In genomic region chr16:11183035-11183812, GRCh38 we compare ENCODE assay signal across 12 cellular contexts.
DNase-seq lines count a peak whose midpoint lies in the region; ATAC-seq and TF ChIP-seq lines count a peak whose summit lies in the region.
"Had no signal": no experiment of that assay in that cellular context is flagged by ENCODE, and none has a peak within 500 bp of the region (broad histone marks: within the 10 kb centered on the region; RNA-seq: fewer than 3 reads in every experiment).

No MANE protein-coding gene starts in this region.

- peak overlapping the region; percentile 92 for H3K27ac Mint-ChIP-seq in activated T-cell treated with anti-CD3 and anti-CD28 coated beads, Interleukin-2, amount 50 U/mL, for 24 hours
- H3K27ac Mint-ChIP-seq in T-helper 17 cell: peak overlapping the region; percentile 45
- peak overlapping the region; percentile 92 for H3K27ac Mint-ChIP-seq in stimulated activated naive CD8-positive, alpha-beta T cell treated with anti-CD3 and anti-CD28 coated beads, Interleukin-15, Interleukin-2, amounts not matched to agents 100 ng/mL and 50 ng/mL, for 24 hours
- H3K27ac Mint-ChIP-seq: activated naive CD4-positive, alpha-beta T cell treated with anti-CD3 and anti-CD28 coated beads, Interleukin-2, amount 10 ng/mL, durations not matched to agents 7 days and 5 days had no signal

- peaks cover 0 to 39% (median 0%) of the 10 kb centered on the region in 12 donors for H3K4me1 ChIP-seq in heart left ventricle

- no peaks in the 10 kb centered on the region for H3K27me3 ChIP-seq in heart left ventricle

- 84 to 91% (median 89%) methylated on average over 13 to 25 of the region's 25 CpGs for WGBS in heart left ventricle, 4 donors

- H3K36me3 Mint-ChIP-seq in activated T-cell treated with anti-CD3 and anti-CD28 coated beads, Interleukin-2, amount 50 U/mL, for 24 hours (ENCODE audit: low read depth): peaks cover 34% of the 10 kb centered on the region
- H3K36me3 Mint-ChIP-seq in T-helper 17 cell (ENCODE audit: low read depth): peaks cover 3% of the 10 kb centered on the region
- H3K36me3 Mint-ChIP-seq in stimulated activated naive CD8-positive, alpha-beta T cell treated with anti-CD3 and anti-CD28 coated beads, Interleukin-15, Interleukin-2, amounts not matched to agents 100 ng/mL and 50 ng/mL, for 24 hours (ENCODE audit: low read depth): peaks cover 26% of the 10 kb centered on the region

- H3K27me3 Mint-ChIP-seq in activated T-cell treated with anti-CD3 and anti-CD28 coated beads, Interleukin-2, amount 50 U/mL, for 24 hours: no peaks in the 10 kb centered on the region
- H3K27me3 Mint-ChIP-seq in T-helper 17 cell: no peaks in the 10 kb centered on the region
- no peaks in the 10 kb centered on the region for H3K27me3 Mint-ChIP-seq in stimulated activated naive CD8-positive, alpha-beta T cell treated with anti-CD3 and anti-CD28 coated beads, Interleukin-15, Interleukin-2, amounts not matched to agents 100 ng/mL and 50 ng/mL, for 24 hours
- H3K27me3 Mint-ChIP-seq: activated naive CD4-positive, alpha-beta T cell treated with anti-CD3 and anti-CD28 coated beads, Interleukin-2, amount 10 ng/mL, durations not matched to agents 7 days and 5 days; effector memory CD8-positive, alpha-beta T cell had no signal

- H3K4me3 Mint-ChIP-seq in activated T-cell treated with anti-CD3 and anti-CD28 coated beads, Interleukin-2, amount 50 U/mL, for 24 hours: no peak overlapping the region
- no peak overlapping the region for H3K4me3 Mint-ChIP-seq in T-helper 17 cell
- H3K4me3 Mint-ChIP-seq in stimulated activated naive CD8-positive, alpha-beta T cell treated with anti-CD3 and anti-CD28 coated beads, Interleukin-15, Interleukin-2, amounts not matched to agents 100 ng/mL and 50 ng/mL, for 24 hours: no peak overlapping the region
- H3K4me3 Mint-ChIP-seq: activated naive CD4-positive, alpha-beta T cell treated with anti-CD3 and anti-CD28 coated beads, Interleukin-2, amount 10 ng/mL, durations not matched to agents 7 days and 5 days; effector memory CD8-positive, alpha-beta T cell had no signal

- peaks cover 64% of the 10 kb centered on the region for H3K4me1 Mint-ChIP-seq in activated T-cell treated with anti-CD3 and anti-CD28 coated beads, Interleukin-2, amount 50 U/mL, for 24 hours (ENCODE audit: low read depth)
- H3K4me1 Mint-ChIP-seq in T-helper 17 cell: peaks cover 11% of the 10 kb centered on the region
- peaks cover 63% of the 10 kb centered on the region for H3K4me1 Mint-ChIP-seq in stimulated activated naive CD8-positive, alpha-beta T cell treated with anti-CD3 and anti-CD28 coated beads, Interleukin-15, Interleukin-2, amounts not matched to agents 100 ng/mL and 50 ng/mL, for 24 hours (ENCODE audit: low read depth)

- H3K27ac ChIP-seq in heart left ventricle: no peak overlapping the region

- no peaks in the 10 kb centered on the region for H3K9me3 Mint-ChIP-seq in activated T-cell treated with anti-CD3 and anti-CD28 coated beads, Interleukin-2, amount 50 U/mL, for 24 hours
- H3K9me3 Mint-ChIP-seq in stimulated activated naive CD8-positive, alpha-beta T cell treated with anti-CD3 and anti-CD28 coated beads, Interleukin-15, Interleukin-2, amounts not matched to agents 100 ng/mL and 50 ng/mL, for 24 hours: no peaks in the 10 kb centered on the region
- H3K9me3 Mint-ChIP-seq: activated naive CD4-positive, alpha-beta T cell treated with anti-CD3 and anti-CD28 coated beads, Interleukin-2, amount 10 ng/mL, durations not matched to agents 7 days and 5 days; effector memory CD8-positive, alpha-beta T cell had no signal

- peaks cover 0 to 31% (median 15%) of the 10 kb centered on the region in 9 donors for H3K36me3 ChIP-seq in heart left ventricle

- no peak overlapping the region for H3K4me3 ChIP-seq in heart left ventricle

- TF ChIP-seq CTCF in heart left ventricle (IDR thresholded peaks at IDR 0.05): no peak

- intact Hi-C loops in heart left ventricle (cut with DNase I): no loop called here

- ATAC-seq in HG02623 (IDR thresholded peaks at IDR 0.05; ENCODE audit: unreplicated experiment) (peak; percentile 42), T-helper 17 cell (peak; percentile 36), heart left ventricle (no peak)
- ATAC-seq: effector memory CD8-positive, alpha-beta T cell had no signal

- DNase-seq in activated T-cell treated with anti-CD3 and anti-CD28 coated beads, Interleukin-2, amount 50 U/mL, for 24 hours: no peak
- DNase-seq in activated T-cell treated with anti-CD3 and anti-CD28 coated beads, Interleukin-2, amount 50 U/mL, for 48 hours: no peak
- DNase-seq in T-helper 17 cell (no peak), NCI-H1436 treated with DMSO at 0.1 percent for 48 hours (lab: John Stamatoyannopoulos, UW) (no peak), heart left ventricle (no peak), T1000 (lab: John Stamatoyannopoulos, UW) (no peak)
- DNase-seq: activated naive CD4-positive, alpha-beta T cell treated with anti-CD3 and anti-CD28 coated beads, Interleukin-2, amount 10 ng/mL, durations not matched to agents 7 days and 5 days; effector memory CD8-positive, alpha-beta T cell; NCI-H2171 treated with DMSO at 0.1 percent for 48 hours; occipital lobe had no signal

- H3K9me3 ChIP-seq in T-helper 17 cell (ENCODE audit: control insufficient read depth, low read length, poor library complexity, severe bottlenecking): no peaks in the 10 kb centered on the region
- no peaks in the 10 kb centered on the region for H3K9me3 ChIP-seq in heart left ventricle

- TF ChIP-seq POLR2A in heart left ventricle (IDR thresholded peaks at IDR 0.05): no peak

Comparison
In these comparisons a context has a peak if more than half of its experiments do, and no peak if none do; other contexts are left out.
1. ATAC-seq: peak in HG02623 (single experiment) and T-helper 17 cell (single experiment); none in heart left ventricle (0 of 4).
2. Peak in every context shown above with its lines, with median percentiles within 50 percentile points of each other: H3K27ac Mint-ChIP-seq.